ENCODE assay signal across 15 cellular contexts in genomic region chr17:2017274-2017941, GRCh38. TPM values are rescaled to one million over a fixed set of nuclear protein-coding genes. Genes with fewer than 3 reads are reported as not detected.
DNase-seq lines count a peak whose midpoint lies in the region; ATAC-seq and TF ChIP-seq lines count a peak whose summit lies in the region.
"Had no signal": no experiment of that assay in that cellular context is flagged by ENCODE, and none has a peak within 500 bp of the region (broad histone marks: within the 10 kb centered on the region; RNA-seq: fewer than 3 reads in every experiment).

No MANE protein-coding gene starts in this region.

- CTCF ChIA-PET in GM10248 (lab: Yijun Ruan, JAX) = interaction anchor here (1.3 kb wide), 1 partner anchor 12 kb away, joined by 3 read pairs; no protein-coding TSS in a partner anchor

- H3K36me3 Mint-ChIP-seq in central memory CD8-positive, alpha-beta T cell (ENCODE audit: insufficient read depth) = no peaks in the 10 kb centered on the region
- H3K36me3 Mint-ChIP-seq: activated naive CD4-positive, alpha-beta T cell treated with anti-CD3 and anti-CD28 coated beads, Interleukin-2, amount 10 ng/mL, durations not matched to agents 7 days and 5 days had no signal

- H3K9me3 Mint-ChIP-seq in central memory CD8-positive, alpha-beta T cell = no peaks in the 10 kb centered on the region

- POLR2A ChIA-PET in GM10248 (lab: Yijun Ruan, JAX) = no interaction called here

- H3K4me3 Mint-ChIP-seq in central memory CD8-positive, alpha-beta T cell = no peak overlapping the region
- H3K4me3 Mint-ChIP-seq: activated naive CD4-positive, alpha-beta T cell treated with anti-CD3 and anti-CD28 coated beads, Interleukin-2, amount 10 ng/mL, durations not matched to agents 7 days and 5 days had no signal

- peaks cover 5% of the 10 kb centered on the region for H3K4me1 Mint-ChIP-seq in central memory CD8-positive, alpha-beta T cell

- intact Hi-C loops in gastrocnemius medialis (cut with DNase I; ENCODE audit: low total_unique reads) = no loop called here

- peak overlapping the region; percentile 65 for H3K4me2 ChIP-seq in parathyroid adenoma (ENCODE audit: low read length)

- no peaks in the 10 kb centered on the region for H3K79me2 ChIP-seq in parathyroid adenoma

- no peak overlapping the region for H3K9ac ChIP-seq in parathyroid adenoma

- H3K27ac ChIP-seq in parathyroid adenoma = no peak overlapping the region
- no peak overlapping the region for H3K27ac ChIP-seq in gastrocnemius medialis
- H3K27ac ChIP-seq: neutrophil, sigmoid colon, thoracic aorta had no signal

- peaks cover 80% of the 10 kb centered on the region for H3K27me3 Mint-ChIP-seq in central memory CD8-positive, alpha-beta T cell

- no peak overlapping the region for H2AFZ ChIP-seq in parathyroid adenoma

- H3K4me1 ChIP-seq in parathyroid adenoma (peaks cover 8% of the 10 kb centered on the region), gastrocnemius medialis (peaks cover 4 to 10% of the 10 kb centered on the region in 2 donors)
- H3K4me1 ChIP-seq: sigmoid colon had no signal

- TF ChIP-seq CTCF in GM10248 (IDR thresholded peaks at IDR 0.05; ENCODE audit: control extremely low read depth, extremely low read depth, low read depth, missing control alignments) = no peak
- no peak for TF ChIP-seq CTCF in parathyroid adenoma (IDR thresholded peaks at IDR 0.05)
- no peak for TF ChIP-seq CTCF in gastrocnemius medialis (IDR thresholded peaks at IDR 0.05 in 4 of 5, conservative IDR thresholded peaks at IDR 0.05 in 1 of 5)

- H3K27ac Mint-ChIP-seq in central memory CD8-positive, alpha-beta T cell (ENCODE audit: low read depth) = peak overlapping the region; percentile 70
- H3K27ac Mint-ChIP-seq: activated naive CD4-positive, alpha-beta T cell treated with anti-CD3 and anti-CD28 coated beads, Interleukin-2, amount 10 ng/mL, durations not matched to agents 7 days and 5 days had no signal

- H3K9me3 ChIP-seq in parathyroid adenoma (ENCODE audit: control insufficient read depth, low read length) (no peaks in the 10 kb centered on the region), gastrocnemius medialis (no peaks in the 10 kb centered on the region)
- H3K9me3 ChIP-seq: neutrophil, thoracic aorta had no signal

- DNase-seq in GM10248 (ENCODE audit: extremely low spot score) (peak; percentile 43), KBM-7 (peak; percentile 17), gastrocnemius medialis (no peak)
- DNase-seq in central memory CD8-positive, alpha-beta T cell (ENCODE audit: low spot score in 2 of 2) = no peak
- no peak for DNase-seq in stimulated activated naive CD4-positive, alpha-beta T cell (lab: John Stamatoyannopoulos, UW)
- DNase-seq: activated CD4-positive, alpha-beta T cell treated with anti-CD3 and anti-CD28 coated beads, Interleukin-2, amount 50 U/mL, for 4 hours; activated naive CD4-positive, alpha-beta T cell treated with anti-CD3 and anti-CD28 coated beads, Interleukin-2, amount 10 ng/mL, durations not matched to agents 7 days and 5 days; AML-193; sigmoid colon; stimulated activated CD4-positive, alpha-beta T cell treated with anti-CD3 and anti-CD28 coated beads, Interleukin-2, amount 100 ng/mL, for 24 hours had no signal

- H3K27me3 ChIP-seq in parathyroid adenoma (ENCODE audit: control insufficient read depth, insufficient read depth, low read length) (no peaks in the 10 kb centered on the region), gastrocnemius medialis (no peaks in the 10 kb centered on the region)

- H3K36me3 ChIP-seq in parathyroid adenoma (ENCODE audit: control insufficient read depth, insufficient read depth, low read length) (no peaks in the 10 kb centered on the region), gastrocnemius medialis (no peaks in the 10 kb centered on the region)
- H3K36me3 ChIP-seq: neutrophil, sigmoid colon, thoracic aorta had no signal

- in situ Hi-C loops in KBM-7 (cut with MboI; ENCODE audit: low pct_unique_long_range_greater_than_20kb, low sequenced_read_pairs) = no loop called here
- in situ Hi-C loops in gastrocnemius medialis (cut with MboI; ENCODE audit: low sequenced_read_pairs in 4 of 4) = no loop called here

- no peak overlapping the region for H3K4me3 ChIP-seq in parathyroid adenoma (ENCODE audit: low read depth, low read length)
- no peak overlapping the region for H3K4me3 ChIP-seq in gastrocnemius medialis
- H3K4me3 ChIP-seq: sigmoid colon, thoracic aorta had no signal

- no peak for TF ChIP-seq POLR2A in gastrocnemius medialis (IDR thresholded peaks at IDR 0.05)

- ATAC-seq in central memory CD8-positive, alpha-beta T cell (replicated peaks; ENCODE audit: extremely low read depth, poor library complexity, severe bottlenecking) = no peak
- no peak for ATAC-seq in gastrocnemius medialis
- ATAC-seq in HG03095 (IDR thresholded peaks at IDR 0.05; ENCODE audit: unreplicated experiment) = no peak
- ATAC-seq: Panc1 had no signal

RNA-seq across cellular contexts. Expression of gene RTN4RL1, which starts 7.7 kb away (rescaled TPM):
- 1 to 10 TPM in 2 of 4 donors, under 1 TPM in 2; 0.31 to 1.7 (median 1.2) TPM for total RNA-seq in gastrocnemius medialis

RNA-seq across cellular contexts. Expression of gene DPH1, which starts 12.5 kb away (rescaled TPM):
- 10 to 100 TPM; 47.2 to 59.9 (median 57.7) TPM for total RNA-seq in gastrocnemius medialis

RNA-seq across cellular contexts. Expression of gene OVCA2, which starts 24.4 kb away (rescaled TPM):
- total RNA-seq in gastrocnemius medialis = 10 to 100 TPM; 12.6 to 50.2 (median 34.4) TPM

RNA-seq across cellular contexts. Expression of gene HIC1, which starts 37.5 kb away (rescaled TPM):
- 1 to 10 TPM; 4.6 to 9.6 (median 6.9) TPM for total RNA-seq in gastrocnemius medialis

Comparison
In these comparisons a context has a peak if more than half of its experiments do, and no peak if none do; other contexts are left out.
1. DNase-seq: peak in GM10248 (single experiment) and KBM-7 (single experiment); none in central memory CD8-positive, alpha-beta T cell (0 of 2), gastrocnemius medialis (0 of 2) and stimulated activated naive CD4-positive, alpha-beta T cell (0 of 6).